In the genomic region with DNA sequence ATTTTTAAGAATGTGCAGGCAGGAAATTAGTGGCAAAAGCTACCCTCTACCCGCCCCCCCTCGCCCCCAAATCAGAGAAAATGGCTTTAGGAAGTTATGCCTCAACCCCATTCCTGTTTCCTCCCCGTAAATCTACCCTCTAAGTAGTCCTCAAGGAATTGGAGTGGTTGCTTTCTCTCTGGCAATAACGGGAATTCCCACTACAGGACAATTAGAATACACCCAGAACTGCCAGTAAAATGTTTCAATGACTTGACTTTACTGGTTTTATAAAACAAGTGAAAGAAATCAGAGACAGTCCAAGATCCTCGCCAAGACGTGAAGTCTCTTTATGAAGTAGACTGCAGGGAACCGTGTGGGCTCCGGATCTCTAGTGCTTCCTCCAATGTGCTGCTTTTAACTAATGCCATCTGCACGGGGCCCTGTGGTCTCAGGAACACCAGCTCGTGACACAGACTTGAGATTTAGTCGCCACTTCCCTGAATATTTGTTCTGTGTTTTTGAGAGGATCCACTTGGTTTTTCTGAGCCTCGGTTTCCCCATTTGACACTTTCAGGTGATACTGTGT, we compare ENCODE assay signal across 13 cellular contexts.
"Had no signal": no experiment of that assay in that cellular context is flagged by ENCODE, and none has a peak within 500 bp of the region (broad histone marks: within the 10 kb centered on the region; RNA-seq: fewer than 3 reads in every experiment).

No MANE protein-coding gene starts in this region.

- ATAC-seq: activated CD4-positive, CD25-positive, alpha-beta regulatory T cell treated with anti-CD3 and anti-CD28 coated beads, Interleukin-2, amount 50 U/mL, for 24 hours; activated naive CD4-positive, alpha-beta T cell treated with anti-CD3 and anti-CD28 coated beads, Interleukin-2, amount 50 U/mL, for 72 hours; left lobe of liver had no signal

- H3K9ac ChIP-seq: parathyroid adenoma had no signal

- H3K9me3 Mint-ChIP-seq: activated naive CD4-positive, alpha-beta T cell treated with anti-CD3 and anti-CD28 coated beads, Interleukin-2, amount 50 U/mL, for 72 hours; T-helper 1 cell treated with Interleukin-12 subunit alpha and Interleukin-12 subunit beta and Interleukin-4 antibody, amounts not matched to agents 30 μg/mL and 1 μg/mL, for 36 hours had no signal

- H3K27ac ChIP-seq: brain microvascular endothelial cell, parathyroid adenoma had no signal

- H3K4me1 ChIP-seq: parathyroid adenoma had no signal

- H3K36me3 Mint-ChIP-seq: activated naive CD4-positive, alpha-beta T cell treated with anti-CD3 and anti-CD28 coated beads, Interleukin-2, amount 50 U/mL, for 72 hours had no signal

- DNase-seq: activated CD4-positive, alpha-beta T cell treated with anti-CD3 and anti-CD28 coated beads, Interleukin-2, amount 50 U/mL, for 4 hours; activated effector memory CD4-positive, alpha-beta T cell treated with Interleukin-2 at 50 U/mL for 16 hours; activated T-cell treated with anti-CD3 and anti-CD28 coated beads, Interleukin-2, amount 50 U/mL, for 1 hour; cerebellar nuclear complex; foreskin fibroblast; small intestine had no signal

- H3K9me3 ChIP-seq: esophagus muscularis mucosa had no signal

- H3K36me3 ChIP-seq: brain microvascular endothelial cell, esophagus muscularis mucosa had no signal

- H3K27me3 ChIP-seq: brain microvascular endothelial cell, esophagus muscularis mucosa had no signal

- H3K4me3 Mint-ChIP-seq: T-helper 1 cell treated with Interleukin-12 subunit alpha and Interleukin-12 subunit beta and Interleukin-4 antibody, amounts not matched to agents 30 μg/mL and 1 μg/mL, for 36 hours had no signal

- H3K27ac Mint-ChIP-seq: activated naive CD4-positive, alpha-beta T cell treated with anti-CD3 and anti-CD28 coated beads, Interleukin-2, amount 50 U/mL, for 72 hours; T-helper 1 cell treated with Interleukin-12 subunit alpha and Interleukin-12 subunit beta and Interleukin-4 antibody, amounts not matched to agents 30 μg/mL and 1 μg/mL, for 36 hours had no signal
